In genomic region chr16:51181495-51181795, GRCh38 we compare ENCODE assay signal across 1 cellular context.
TF ChIP-seq lines count a peak whose summit lies in the region.

No MANE protein-coding gene starts in this region.

TF ChIP-seq in GM23338, 12 proteins besides CTCF, POLR2A, EP300 and RAD21:
- TF ChIP-seq, protein P1, sequence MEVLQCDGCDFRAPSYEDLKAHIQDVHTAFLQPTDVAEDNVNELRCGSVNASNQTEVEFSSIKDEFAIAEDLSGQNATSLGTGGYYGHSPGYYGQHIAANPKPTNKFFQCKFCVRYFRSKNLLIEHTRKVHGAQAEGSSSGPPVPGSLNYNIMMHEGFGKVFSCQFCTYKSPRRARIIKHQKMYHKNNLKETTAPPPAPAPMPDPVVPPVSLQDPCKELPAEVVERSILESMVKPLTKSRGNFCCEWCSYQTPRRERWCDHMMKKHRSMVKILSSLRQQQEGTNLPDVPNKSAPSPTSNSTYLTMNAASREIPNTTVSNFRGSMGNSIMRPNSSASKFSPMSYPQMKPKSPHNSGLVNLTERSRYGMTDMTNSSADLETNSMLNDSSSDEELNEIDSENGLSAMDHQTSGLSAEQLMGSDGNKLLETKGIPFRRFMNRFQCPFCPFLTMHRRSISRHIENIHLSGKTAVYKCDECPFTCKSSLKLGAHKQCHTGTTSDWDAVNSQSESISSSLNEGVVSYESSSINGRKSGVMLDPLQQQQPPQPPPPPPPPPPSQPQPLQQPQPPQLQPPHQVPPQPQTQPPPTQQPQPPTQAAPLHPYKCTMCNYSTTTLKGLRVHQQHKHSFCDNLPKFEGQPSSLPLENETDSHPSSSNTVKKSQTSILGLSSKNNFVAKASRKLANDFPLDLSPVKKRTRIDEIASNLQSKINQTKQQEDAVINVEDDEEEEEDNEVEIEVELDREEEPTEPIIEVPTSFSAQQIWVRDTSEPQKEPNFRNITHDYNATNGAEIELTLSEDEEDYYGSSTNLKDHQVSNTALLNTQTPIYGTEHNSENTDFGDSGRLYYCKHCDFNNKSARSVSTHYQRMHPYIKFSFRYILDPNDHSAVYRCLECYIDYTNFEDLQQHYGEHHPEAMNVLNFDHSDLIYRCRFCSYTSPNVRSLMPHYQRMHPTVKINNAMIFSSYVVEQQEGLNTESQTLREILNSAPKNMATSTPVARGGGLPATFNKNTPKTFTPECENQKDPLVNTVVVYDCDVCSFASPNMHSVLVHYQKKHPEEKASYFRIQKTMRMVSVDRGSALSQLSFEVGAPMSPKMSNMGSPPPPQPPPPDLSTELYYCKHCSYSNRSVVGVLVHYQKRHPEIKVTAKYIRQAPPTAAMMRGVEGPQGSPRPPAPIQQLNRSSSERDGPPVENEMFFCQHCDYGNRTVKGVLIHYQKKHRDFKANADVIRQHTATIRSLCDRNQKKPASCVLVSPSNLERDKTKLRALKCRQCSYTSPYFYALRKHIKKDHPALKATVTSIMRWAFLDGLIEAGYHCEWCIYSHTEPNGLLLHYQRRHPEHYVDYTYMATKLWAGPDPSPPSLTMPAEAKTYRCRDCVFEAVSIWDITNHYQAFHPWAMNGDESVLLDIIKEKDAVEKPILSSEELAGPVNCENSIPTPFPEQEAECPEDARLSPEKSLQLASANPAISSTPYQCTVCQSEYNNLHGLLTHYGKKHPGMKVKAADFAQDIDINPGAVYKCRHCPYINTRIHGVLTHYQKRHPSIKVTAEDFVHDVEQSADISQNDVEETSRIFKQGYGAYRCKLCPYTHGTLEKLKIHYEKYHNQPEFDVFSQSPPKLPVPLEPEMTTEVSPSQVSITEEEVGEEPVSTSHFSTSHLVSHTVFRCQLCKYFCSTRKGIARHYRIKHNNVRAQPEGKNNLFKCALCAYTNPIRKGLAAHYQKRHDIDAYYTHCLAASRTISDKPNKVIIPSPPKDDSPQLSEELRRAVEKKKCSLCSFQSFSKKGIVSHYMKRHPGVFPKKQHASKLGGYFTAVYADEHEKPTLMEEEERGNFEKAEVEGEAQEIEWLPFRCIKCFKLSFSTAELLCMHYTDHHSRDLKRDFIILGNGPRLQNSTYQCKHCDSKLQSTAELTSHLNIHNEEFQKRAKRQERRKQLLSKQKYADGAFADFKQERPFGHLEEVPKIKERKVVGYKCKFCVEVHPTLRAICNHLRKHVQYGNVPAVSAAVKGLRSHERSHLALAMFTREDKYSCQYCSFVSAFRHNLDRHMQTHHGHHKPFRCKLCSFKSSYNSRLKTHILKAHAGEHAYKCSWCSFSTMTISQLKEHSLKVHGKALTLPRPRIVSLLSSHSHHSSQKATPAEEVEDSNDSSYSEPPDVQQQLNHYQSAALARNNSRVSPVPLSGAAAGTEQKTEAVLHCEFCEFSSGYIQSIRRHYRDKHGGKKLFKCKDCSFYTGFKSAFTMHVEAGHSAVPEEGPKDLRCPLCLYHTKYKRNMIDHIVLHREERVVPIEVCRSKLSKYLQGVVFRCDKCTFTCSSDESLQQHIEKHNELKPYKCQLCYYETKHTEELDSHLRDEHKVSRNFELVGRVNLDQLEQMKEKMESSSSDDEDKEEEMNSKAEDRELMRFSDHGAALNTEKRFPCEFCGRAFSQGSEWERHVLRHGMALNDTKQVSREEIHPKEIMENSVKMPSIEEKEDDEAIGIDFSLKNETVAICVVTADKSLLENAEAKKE (CRISPR knock-in tag; IDR thresholded peaks at IDR 0.05), result peak; percentile 66; the same call in 1 of the 2 replicates
- TF ChIP-seq, protein P2, sequence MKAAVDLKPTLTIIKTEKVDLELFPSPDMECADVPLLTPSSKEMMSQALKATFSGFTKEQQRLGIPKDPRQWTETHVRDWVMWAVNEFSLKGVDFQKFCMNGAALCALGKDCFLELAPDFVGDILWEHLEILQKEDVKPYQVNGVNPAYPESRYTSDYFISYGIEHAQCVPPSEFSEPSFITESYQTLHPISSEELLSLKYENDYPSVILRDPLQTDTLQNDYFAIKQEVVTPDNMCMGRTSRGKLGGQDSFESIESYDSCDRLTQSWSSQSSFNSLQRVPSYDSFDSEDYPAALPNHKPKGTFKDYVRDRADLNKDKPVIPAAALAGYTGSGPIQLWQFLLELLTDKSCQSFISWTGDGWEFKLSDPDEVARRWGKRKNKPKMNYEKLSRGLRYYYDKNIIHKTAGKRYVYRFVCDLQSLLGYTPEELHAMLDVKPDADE (IDR thresholded peaks at IDR 0.05), result peak; percentile 1; the same call in 1 of the 2 replicates
- TF ChIP-seq CREB1 (CRISPR knock-in tag; IDR thresholded peaks at IDR 0.05; ENCODE audit: low read depth) (peak; percentile 61), ZNF331 (CRISPR knock-in tag; IDR thresholded peaks at IDR 0.05; ENCODE audit: low read depth) (no peak)
